ENCODE assay signal across 17 cellular contexts in the genomic region with DNA sequence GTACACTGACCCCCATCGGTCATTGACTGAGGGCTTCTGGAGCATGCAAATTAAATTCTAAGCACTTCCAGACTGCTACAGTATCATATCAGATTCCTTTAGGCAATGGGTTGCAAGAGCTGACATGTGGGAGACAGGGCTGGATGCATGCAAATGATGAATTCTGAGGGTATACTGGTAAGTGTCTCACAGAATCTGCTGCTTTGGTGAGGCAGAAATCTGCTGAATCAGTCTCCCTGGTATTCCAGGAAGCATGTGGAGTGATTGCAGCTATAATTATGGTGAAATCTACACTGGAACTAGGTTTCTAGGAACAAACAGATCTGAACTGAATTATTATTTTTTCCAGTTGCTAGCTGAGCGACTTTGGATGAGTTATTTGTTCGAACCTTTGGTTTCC.
DNase-seq lines count a peak whose midpoint lies in the region; TF ChIP-seq lines count a peak whose summit lies in the region.
"Had no signal": no experiment of that assay in that cellular context is flagged by ENCODE, and none has a peak within 500 bp of the region (broad histone marks: within the 10 kb centered on the region; RNA-seq: fewer than 3 reads in every experiment).

No MANE protein-coding gene starts in this region.

- no peak overlapping the region for H3K4me3 ChIP-seq in choroid plexus epithelial cell (ENCODE audit: low read depth, low read length)
- H3K4me3 ChIP-seq: BLaER1, pancreas, stomach, upper lobe of right lung had no signal

- DNase-seq in AG20443 (ENCODE audit: low spot score) (peak; percentile 11), M059J (ENCODE audit: low read depth) (peak; percentile 7), choroid plexus epithelial cell (ENCODE audit: low read depth) (peak; percentile 64), myocyte (ENCODE audit: low read depth) (peak; percentile 3), NCI-H1694 (lab: John Stamatoyannopoulos, UW) (no peak), ureter (ENCODE audit: low spot score) (no peak), NCI-H2107 treated with DMSO at 0.1 percent for 48 hours (lab: John Stamatoyannopoulos, UW; ENCODE audit: unreplicated experiment) (no peak)
- DNase-seq: activated CD4-positive, alpha-beta memory T cell treated with anti-CD3 and anti-CD28 coated beads for 36 hours; activated T-cell treated with anti-CD3 and anti-CD28 coated beads, Interleukin-2, amount 50 U/mL, for 4 hours; hippocampal formation; naive thymus-derived CD8-positive, alpha-beta T cell; NCI-H187 treated with DMSO at 0.1 percent for 48 hours; pancreas; SHP77; stomach; upper lobe of right lung had no signal

- no peak for TF ChIP-seq CTCF in choroid plexus epithelial cell (conservative IDR thresholded peaks at IDR 0.05; ENCODE audit: low read depth, low read length)

Comparison
In these comparisons a context has a peak if more than half of its experiments do, and no peak if none do; other contexts are left out.
1. DNase-seq: peak in AG20443 (single experiment), M059J (single experiment), choroid plexus epithelial cell (single experiment) and myocyte (single experiment); none in NCI-H1694 (single experiment), ureter (single experiment) and NCI-H2107 treated with DMSO at 0.1 percent for 48 hours (single experiment).